8 cellular contexts compared by ENCODE assay signal in genomic region chrX:85851418-85851817, GRCh38.
DNase-seq lines count a peak whose midpoint lies in the region; ATAC-seq and TF ChIP-seq lines count a peak whose summit lies in the region.

No MANE protein-coding gene starts in this region.

- H3K23ac ChIP-seq in trophoblast cell (ENCODE audit: low read length) = no peak overlapping the region

- H3K4me3 Mint-ChIP-seq in activated CD4-positive, alpha-beta T cell treated with anti-CD3 and anti-CD28 coated beads, Interleukin-2, amount 10 ng/mL, durations not matched to agents 7 days and 5 days = no peak overlapping the region
- no peak overlapping the region for H3K4me3 Mint-ChIP-seq in endothelial cell (ENCODE audit: unreplicated experiment)

- no peak overlapping the region for H2BK5ac ChIP-seq in trophoblast cell (ENCODE audit: low read depth, low read length, poor library complexity)

- peak; percentile 6 for DNase-seq in activated CD4-positive, alpha-beta T cell treated with anti-CD3 and anti-CD28 coated beads, Interleukin-2, amount 10 ng/mL, durations not matched to agents 7 days and 5 days
- DNase-seq in activated CD4-positive, alpha-beta T cell treated with anti-CD3 and anti-CD28 coated beads for 1 hour = no peak
- DNase-seq in endothelial cell (ENCODE audit: low spot score) (peak; percentile 3), trophoblast cell (peak; percentile 2 to 29), superior temporal gyrus (ENCODE audit: extremely low spot score) (no peak), DMS79 (lab: John Stamatoyannopoulos, UW) (no peak)

- no peak for ATAC-seq in GM18498 (IDR thresholded peaks at IDR 0.05; ENCODE audit: unreplicated experiment)

- no peak overlapping the region for H3K18ac ChIP-seq in trophoblast cell (ENCODE audit: low read length)

- H3K79me1 ChIP-seq in trophoblast cell (ENCODE audit: low read length) = no peaks in the 10 kb centered on the region

- no peak overlapping the region for H3K4me3 ChIP-seq in trophoblast cell (ENCODE audit: low read depth, low read length)

- no peaks in the 10 kb centered on the region for H3K79me2 ChIP-seq in trophoblast cell (ENCODE audit: control insufficient read depth, insufficient read depth, low read length, poor library complexity)

- no peak for TF ChIP-seq EP300 in Ishikawa (IDR thresholded peaks at IDR 0.05; ENCODE audit: borderline replicate concordance)

- no peak overlapping the region for H3K4ac ChIP-seq in trophoblast cell (ENCODE audit: low read depth, low read length)

- CTCF ChIA-PET in activated CD4-positive, alpha-beta T cell treated with anti-CD3 and anti-CD28 coated beads, Interleukin-2, amount 10 ng/mL, durations not matched to agents 7 days and 5 days (lab: Charles Lee) = no interaction called here

- WGBS in trophoblast cell (ENCODE audit: extremely low coverage, insufficient coverage, insufficient read length) = no CpG with 5 or more reads among the region's 3 CpGs

- no peaks in the 10 kb centered on the region for H3K9me3 Mint-ChIP-seq in activated CD4-positive, alpha-beta T cell treated with anti-CD3 and anti-CD28 coated beads, Interleukin-2, amount 10 ng/mL, durations not matched to agents 7 days and 5 days
- no peaks in the 10 kb centered on the region for H3K9me3 Mint-ChIP-seq in endothelial cell (ENCODE audit: unreplicated experiment)

- H4K91ac ChIP-seq in trophoblast cell (ENCODE audit: low read depth, low read length) = no peak overlapping the region

- no peak overlapping the region for H4K8ac ChIP-seq in trophoblast cell (ENCODE audit: low read depth, low read length)

- TF ChIP-seq CTCF in endothelial cell (IDR thresholded peaks at IDR 0.05; ENCODE audit: unreplicated experiment) = no peak

- no peak overlapping the region for H2BK120ac ChIP-seq in trophoblast cell (ENCODE audit: insufficient read depth, low read length, poor library complexity)

- no peaks in the 10 kb centered on the region for H3K27me3 ChIP-seq in trophoblast cell (ENCODE audit: insufficient read depth, low read length)

- H2BK12ac ChIP-seq in trophoblast cell (ENCODE audit: low read length) = no peak overlapping the region

- POLR2A ChIA-PET in activated CD4-positive, alpha-beta T cell treated with anti-CD3 and anti-CD28 coated beads, Interleukin-2, amount 10 ng/mL, durations not matched to agents 7 days and 5 days (lab: Charles Lee) = no interaction called here

- no peak overlapping the region for H2AK5ac ChIP-seq in trophoblast cell (ENCODE audit: low read length)

- H3K27ac ChIP-seq in trophoblast cell (ENCODE audit: low read depth, low read length) = no peak overlapping the region

- H3K4me1 Mint-ChIP-seq in activated CD4-positive, alpha-beta T cell treated with anti-CD3 and anti-CD28 coated beads, Interleukin-2, amount 10 ng/mL, durations not matched to agents 7 days and 5 days = no peaks in the 10 kb centered on the region
- no peaks in the 10 kb centered on the region for H3K4me1 Mint-ChIP-seq in endothelial cell (ENCODE audit: unreplicated experiment)

- no peaks in the 10 kb centered on the region for H3K9me3 ChIP-seq in trophoblast cell (ENCODE audit: insufficient read depth, low read depth, low read length)

- H3K36me3 Mint-ChIP-seq in activated CD4-positive, alpha-beta T cell treated with anti-CD3 and anti-CD28 coated beads, Interleukin-2, amount 10 ng/mL, durations not matched to agents 7 days and 5 days (ENCODE audit: low read depth) = no peaks in the 10 kb centered on the region
- no peaks in the 10 kb centered on the region for H3K36me3 Mint-ChIP-seq in endothelial cell (ENCODE audit: low read depth, unreplicated experiment)

- H3K27me3 Mint-ChIP-seq in activated CD4-positive, alpha-beta T cell treated with anti-CD3 and anti-CD28 coated beads, Interleukin-2, amount 10 ng/mL, durations not matched to agents 7 days and 5 days = no peaks in the 10 kb centered on the region
- H3K27me3 Mint-ChIP-seq in endothelial cell (ENCODE audit: unreplicated experiment) = peaks cover 2% of the 10 kb centered on the region

- H3K36me3 ChIP-seq in trophoblast cell (ENCODE audit: control insufficient read depth in 1 of 2, insufficient read depth in 2 of 2, low read length in 2 of 2) = no peaks in the 10 kb centered on the region

- no peak overlapping the region for H4K12ac ChIP-seq in trophoblast cell (ENCODE audit: low read depth, low read length)

- H2AFZ ChIP-seq in trophoblast cell (ENCODE audit: insufficient read depth, low read length, poor library complexity) = no peak overlapping the region

- TF ChIP-seq RAD21 in Ishikawa (IDR thresholded peaks at IDR 0.05; ENCODE audit: low read depth) = peak; percentile 60; the same call in 1 of the 2 replicates

- no peak overlapping the region for H3K4me2 ChIP-seq in trophoblast cell (ENCODE audit: low read length)

- no peaks in the 10 kb centered on the region for H3K4me1 ChIP-seq in trophoblast cell (ENCODE audit: control insufficient read depth in 1 of 2, insufficient read depth in 2 of 2, low read length in 2 of 2)

- H3K14ac ChIP-seq in trophoblast cell (ENCODE audit: low read length) = no peak overlapping the region

- no peak overlapping the region for H3K9ac ChIP-seq in trophoblast cell (ENCODE audit: low read length)

- no peak overlapping the region for H3K27ac Mint-ChIP-seq in activated CD4-positive, alpha-beta T cell treated with anti-CD3 and anti-CD28 coated beads, Interleukin-2, amount 10 ng/mL, durations not matched to agents 7 days and 5 days
- H3K27ac Mint-ChIP-seq in endothelial cell (ENCODE audit: unreplicated experiment) = no peak overlapping the region

TF ChIP-seq in Ishikawa, 13 proteins besides CTCF, POLR2A, EP300 and RAD21:
- TF ChIP-seq MAX (IDR thresholded peaks at IDR 0.05) (no peak), CREB1 (IDR thresholded peaks at IDR 0.05; ENCODE audit: low read depth) (no peak), ZBTB7A (IDR thresholded peaks at IDR 0.05; ENCODE audit: low read depth) (no peak), NFIC (IDR thresholded peaks at IDR 0.05) (no peak), YY1 (IDR thresholded peaks at IDR 0.05; ENCODE audit: low read depth) (no peak), TCF12 (IDR thresholded peaks at IDR 0.05; ENCODE audit: low read depth) (no peak), CEBPB (IDR thresholded peaks at IDR 0.05) (no peak), USF1 (IDR thresholded peaks at IDR 0.05) (no peak), TEAD4 (IDR thresholded peaks at IDR 0.05) (no peak), EGR1 (IDR thresholded peaks at IDR 0.05) (no peak), REST (IDR thresholded peaks at IDR 0.05; ENCODE audit: low read depth) (no peak)

Comparison
In these comparisons a context has a peak if more than half of its experiments do, and no peak if none do; other contexts are left out.
1. DNase-seq: peak in activated CD4-positive, alpha-beta T cell treated with anti-CD3 and anti-CD28 coated beads, Interleukin-2, amount 10 ng/mL, durations not matched to agents 7 days and 5 days (single experiment), endothelial cell (single experiment) and trophoblast cell (2 of 2); none in activated CD4-positive, alpha-beta T cell treated with anti-CD3 and anti-CD28 coated beads for 1 hour (single experiment), superior temporal gyrus (single experiment) and DMS79 (single experiment).